Comparison of ENCODE assay signal across 1 cellular context in the genomic region with DNA sequence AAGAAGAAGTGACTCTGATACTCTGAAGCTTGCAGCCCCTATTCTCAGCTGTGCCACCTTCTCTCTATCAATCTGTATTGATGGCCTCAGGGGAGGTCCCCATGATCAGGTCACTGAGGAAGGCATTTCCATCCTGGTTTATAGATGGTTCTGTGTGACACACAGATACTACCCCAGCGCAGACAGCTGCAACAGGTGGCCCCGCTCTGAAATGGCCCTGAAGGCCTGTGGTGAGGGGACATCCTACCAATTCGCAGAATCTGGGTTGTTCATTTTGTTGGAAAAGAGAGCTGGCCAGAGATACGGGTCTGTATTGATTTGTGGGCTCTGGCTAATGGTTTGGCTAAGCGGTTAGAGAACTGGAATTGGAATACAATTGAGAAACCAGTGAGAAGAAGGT.
TF ChIP-seq lines count a peak whose summit lies in the region.

No MANE protein-coding gene starts in this region.

TF ChIP-seq in HepG2, 621 proteins besides CTCF, POLR2A, EP300 and RAD21:
- TF ChIP-seq ZNF101 (CRISPR knock-in tag; IDR thresholded peaks at IDR 0.05; ENCODE audit: borderline replicate concordance, low read depth) (no peak), BCL6 (CRISPR knock-in tag; IDR thresholded peaks at IDR 0.05) (no peak), ZNF350 (CRISPR knock-in tag; IDR thresholded peaks at IDR 0.05; ENCODE audit: borderline replicate concordance, low read depth) (no peak), ZSCAN25 (CRISPR knock-in tag; IDR thresholded peaks at IDR 0.05) (no peak), ZNF33B (CRISPR knock-in tag; IDR thresholded peaks at IDR 0.05) (no peak), ZBTB3 (CRISPR knock-in tag; IDR thresholded peaks at IDR 0.05; ENCODE audit: borderline replicate concordance, low read depth) (no peak), ZFP37 (CRISPR knock-in tag; IDR thresholded peaks at IDR 0.05; ENCODE audit: borderline replicate concordance) (no peak), ZFP36L1 (CRISPR knock-in tag; IDR thresholded peaks at IDR 0.05) (no peak), RARA (CRISPR knock-in tag; IDR thresholded peaks at IDR 0.05) (no peak), SOX6 (IDR thresholded peaks at IDR 0.05) (no peak), SOX6 (CRISPR knock-in tag; IDR thresholded peaks at IDR 0.05) (no peak), ZNF333 (CRISPR knock-in tag; IDR thresholded peaks at IDR 0.05; ENCODE audit: borderline replicate concordance) (no peak), KDM2A (CRISPR knock-in tag; IDR thresholded peaks at IDR 0.05; ENCODE audit: borderline replicate concordance, low read depth) (no peak), EHMT2 (IDR thresholded peaks at IDR 0.05; ENCODE audit: borderline replicate concordance, low read depth, low read length) (no peak)
- TF ChIP-seq, protein P1, sequence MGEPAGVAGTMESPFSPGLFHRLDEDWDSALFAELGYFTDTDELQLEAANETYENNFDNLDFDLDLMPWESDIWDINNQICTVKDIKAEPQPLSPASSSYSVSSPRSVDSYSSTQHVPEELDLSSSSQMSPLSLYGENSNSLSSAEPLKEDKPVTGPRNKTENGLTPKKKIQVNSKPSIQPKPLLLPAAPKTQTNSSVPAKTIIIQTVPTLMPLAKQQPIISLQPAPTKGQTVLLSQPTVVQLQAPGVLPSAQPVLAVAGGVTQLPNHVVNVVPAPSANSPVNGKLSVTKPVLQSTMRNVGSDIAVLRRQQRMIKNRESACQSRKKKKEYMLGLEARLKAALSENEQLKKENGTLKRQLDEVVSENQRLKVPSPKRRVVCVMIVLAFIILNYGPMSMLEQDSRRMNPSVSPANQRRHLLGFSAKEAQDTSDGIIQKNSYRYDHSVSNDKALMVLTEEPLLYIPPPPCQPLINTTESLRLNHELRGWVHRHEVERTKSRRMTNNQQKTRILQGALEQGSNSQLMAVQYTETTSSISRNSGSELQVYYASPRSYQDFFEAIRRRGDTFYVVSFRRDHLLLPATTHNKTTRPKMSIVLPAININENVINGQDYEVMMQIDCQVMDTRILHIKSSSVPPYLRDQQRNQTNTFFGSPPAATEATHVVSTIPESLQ (CRISPR knock-in tag; conservative IDR thresholded peaks at IDR 0.05): no peak
- TF ChIP-seq, protein P2, sequence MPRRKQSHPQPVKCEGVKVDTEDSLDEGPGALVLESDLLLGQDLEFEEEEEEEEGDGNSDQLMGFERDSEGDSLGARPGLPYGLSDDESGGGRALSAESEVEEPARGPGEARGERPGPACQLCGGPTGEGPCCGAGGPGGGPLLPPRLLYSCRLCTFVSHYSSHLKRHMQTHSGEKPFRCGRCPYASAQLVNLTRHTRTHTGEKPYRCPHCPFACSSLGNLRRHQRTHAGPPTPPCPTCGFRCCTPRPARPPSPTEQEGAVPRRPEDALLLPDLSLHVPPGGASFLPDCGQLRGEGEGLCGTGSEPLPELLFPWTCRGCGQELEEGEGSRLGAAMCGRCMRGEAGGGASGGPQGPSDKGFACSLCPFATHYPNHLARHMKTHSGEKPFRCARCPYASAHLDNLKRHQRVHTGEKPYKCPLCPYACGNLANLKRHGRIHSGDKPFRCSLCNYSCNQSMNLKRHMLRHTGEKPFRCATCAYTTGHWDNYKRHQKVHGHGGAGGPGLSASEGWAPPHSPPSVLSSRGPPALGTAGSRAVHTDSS (CRISPR knock-in tag; conservative IDR thresholded peaks at IDR 0.05): no peak
